ENCODE assay signal across 8 cellular contexts in genomic region chr6:19805146-19805515, GRCh38. TPM values are rescaled to one million over a fixed set of nuclear protein-coding genes. Genes with fewer than 3 reads are reported as not detected.
A peak's percentile ranks its signal among the peaks of the same experiment; 100 is the strongest.
DNase-seq lines count a peak whose midpoint lies in the region; ATAC-seq, FAIRE-seq and TF ChIP-seq lines count a peak whose summit lies in the region.

No MANE protein-coding gene starts in this region.

- TF ChIP-seq EP300 in upper lobe of left lung (IDR thresholded peaks at IDR 0.05) = no peak

- H3K36me3 ChIP-seq in ascending aorta (no peaks in the 10 kb centered on the region), right lobe of liver (no peaks in the 10 kb centered on the region), upper lobe of left lung (no peaks in the 10 kb centered on the region)

- TF ChIP-seq CTCF in ascending aorta (IDR thresholded peaks at IDR 0.05) = no peak
- TF ChIP-seq CTCF in right lobe of liver (IDR thresholded peaks at IDR 0.05) = no peak
- TF ChIP-seq CTCF in upper lobe of left lung (IDR thresholded peaks at IDR 0.05) = no peak

- H3K9me3 ChIP-seq in ascending aorta (no peaks in the 10 kb centered on the region), right lobe of liver (no peaks in the 10 kb centered on the region), upper lobe of left lung (no peaks in the 10 kb centered on the region)

- peaks cover 32% of the 10 kb centered on the region for H3K27me3 Mint-ChIP-seq in activated naive CD4-positive, alpha-beta T cell treated with anti-CD3 and anti-CD28 coated beads for 36 hours (ENCODE audit: low read depth)

- peaks cover 15% of the 10 kb centered on the region for H3K4me1 Mint-ChIP-seq in activated naive CD4-positive, alpha-beta T cell treated with anti-CD3 and anti-CD28 coated beads for 36 hours (ENCODE audit: low read depth)

- no peak for FAIRE-seq in GM19239 (lab: Jason Lieb, UNC)

- H3K4me1 ChIP-seq in ascending aorta (peaks cover 0 to 17% of the 10 kb centered on the region in 2 donors), right lobe of liver (peaks cover 0 to 4% (median 0%) of the 10 kb centered on the region in 4 donors), upper lobe of left lung (peaks cover 0 to 18% (median 10%) of the 10 kb centered on the region in 4 donors)

- intact Hi-C loops in activated naive CD4-positive, alpha-beta T cell treated with anti-CD3 and anti-CD28 coated beads for 36 hours (cut with micrococcal nuclease) = no loop called here
- intact Hi-C loops in ascending aorta (cut with DNase I) (loop anchor here (2.0 to 10.0 kb wide), 4 partner anchors 94 to 390 kb away; no protein-coding TSS in a partner anchor), right lobe of liver (cut with DNase I) (no loop called here)

- no peaks in the 10 kb centered on the region for H3K27me3 ChIP-seq in ascending aorta
- no peaks in the 10 kb centered on the region for H3K27me3 ChIP-seq in right lobe of liver
- no peaks in the 10 kb centered on the region for H3K27me3 ChIP-seq in upper lobe of left lung

- peak overlapping the region; percentile 60 for H3K4me3 Mint-ChIP-seq in activated naive CD4-positive, alpha-beta T cell treated with anti-CD3 and anti-CD28 coated beads for 36 hours

- H3K9me3 Mint-ChIP-seq in activated naive CD4-positive, alpha-beta T cell treated with anti-CD3 and anti-CD28 coated beads for 36 hours = no peaks in the 10 kb centered on the region

- H3K27ac ChIP-seq in ascending aorta (peak overlapping the region; percentile 98 to 99), right lobe of liver (peak overlapping the region; percentile 63 to 85 (median 68)), upper lobe of left lung (peak overlapping the region; percentile 91 to 97 (median 94))

- ATAC-seq in right lobe of liver (peak in 1 of 4 donors; percentile 6), upper lobe of left lung (ENCODE audit: low FRiP score in 2 of 2) (no peak)

- H3K4me3 ChIP-seq in ascending aorta (peak overlapping the region; percentile 48 to 76), right lobe of liver (peak overlapping the region; percentile 41 to 56 (median 48)), upper lobe of left lung (peak overlapping the region in 3 of 4 donors; percentile 52 to 69 (median 61))

- CTCF ChIA-PET in activated naive CD4-positive, alpha-beta T cell treated with anti-CD3 and anti-CD28 coated beads for 36 hours (lab: Charles Lee) = no interaction called here

- TF ChIP-seq POLR2A in right lobe of liver (IDR thresholded peaks at IDR 0.05) (no peak), upper lobe of left lung (IDR thresholded peaks at IDR 0.05) (no peak)

- no peaks in the 10 kb centered on the region for H3K36me3 Mint-ChIP-seq in activated naive CD4-positive, alpha-beta T cell treated with anti-CD3 and anti-CD28 coated beads for 36 hours (ENCODE audit: low read depth)

- DNase-seq in activated naive CD4-positive, alpha-beta T cell treated with anti-CD3 and anti-CD28 coated beads for 36 hours = no peak
- DNase-seq in activated naive CD4-positive, alpha-beta T cell treated with anti-CD3 and anti-CD28 coated beads, Interleukin-2, amount 50 U/mL, for 16 hours = no peak
- DNase-seq in ascending aorta (ENCODE audit: low spot score in 2 of 2) (no peak), right lobe of liver (no peak), upper lobe of left lung (no peak), GM19239 (ENCODE audit: insufficient read length, low spot score) (no peak), putamen (ENCODE audit: low spot score) (no peak)
- no peak for DNase-seq in activated CD8-positive, alpha-beta memory T cell treated with anti-CD3 and anti-CD28 coated beads, Interleukin-2, amount 50 U/mL, for 48 hours

- WGBS in right lobe of liver (ENCODE audit: insufficient coverage, low coverage, low lambda C conversion rate, missing lambda C conversion rate) = 29% methylated on average over 5 of the region's 5 CpGs
- 22 to 36% methylated on average over 5 of the region's 5 CpGs for WGBS in upper lobe of left lung, 2 donors

- H3K27ac Mint-ChIP-seq in activated naive CD4-positive, alpha-beta T cell treated with anti-CD3 and anti-CD28 coated beads for 36 hours = no peak overlapping the region

RNA-seq across cellular contexts. Expression of gene ID4, which starts 32.0 kb away (rescaled TPM):
- total RNA-seq in activated naive CD4-positive, alpha-beta T cell treated with anti-CD3 and anti-CD28 coated beads for 36 hours = not detected
- total RNA-seq in ascending aorta = 103 TPM
- total RNA-seq in right lobe of liver = 1 to 10 TPM in 3 of 6 experiments, under 1 TPM in 3; 0.39 to 5.5 (median 1.3) TPM
- 10 to 100 TPM; 16.8 to 84.1 (median 36.2) TPM for total RNA-seq in upper lobe of left lung
